ENCODE assay signal across 1 cellular context in the genomic region with DNA sequence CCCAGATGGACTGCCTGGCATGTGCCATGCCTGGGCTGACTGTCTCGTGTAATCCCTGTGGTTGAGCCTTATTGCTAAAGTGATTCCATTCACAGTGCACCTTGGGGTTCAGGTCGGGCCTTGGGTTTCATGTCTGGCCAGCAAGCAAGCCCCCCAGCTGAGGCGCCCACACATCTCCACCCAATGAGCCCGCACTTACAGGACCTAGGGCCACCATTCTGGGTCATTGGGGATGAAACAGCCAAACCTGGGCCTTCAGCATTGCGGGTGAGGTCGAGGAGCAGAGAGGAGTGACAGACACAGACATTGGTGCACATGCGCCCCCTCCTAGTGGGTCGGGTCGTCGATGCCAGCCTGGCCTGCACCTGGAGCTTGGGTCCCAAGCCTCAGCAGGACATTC.
TF ChIP-seq lines count a peak whose summit lies in the region.

No MANE protein-coding gene starts in this region.

TF ChIP-seq in H1, 55 proteins besides CTCF, POLR2A, EP300 and RAD21 (continued from another document):
- TF ChIP-seq, protein P1, sequence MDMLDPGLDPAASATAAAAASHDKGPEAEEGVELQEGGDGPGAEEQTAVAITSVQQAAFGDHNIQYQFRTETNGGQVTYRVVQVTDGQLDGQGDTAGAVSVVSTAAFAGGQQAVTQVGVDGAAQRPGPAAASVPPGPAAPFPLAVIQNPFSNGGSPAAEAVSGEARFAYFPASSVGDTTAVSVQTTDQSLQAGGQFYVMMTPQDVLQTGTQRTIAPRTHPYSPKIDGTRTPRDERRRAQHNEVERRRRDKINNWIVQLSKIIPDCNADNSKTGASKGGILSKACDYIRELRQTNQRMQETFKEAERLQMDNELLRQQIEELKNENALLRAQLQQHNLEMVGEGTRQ (IDR thresholded peaks at IDR 0.05; ENCODE audit: low read length) = no peak
- TF ChIP-seq SP1 (IDR thresholded peaks at IDR 0.05; ENCODE audit: low read depth, low read length) (no peak), CHD2 (IDR thresholded peaks at IDR 0.05; ENCODE audit: low read length) (no peak), CTBP2 (IDR thresholded peaks at IDR 0.05; ENCODE audit: borderline replicate concordance, insufficient read depth, insufficient read length, low read length) (no peak), EZH2 (IDR thresholded peaks at IDR 0.05; ENCODE audit: low read depth, low read length, severe bottlenecking) (no peak), JUND (IDR thresholded peaks at IDR 0.05; ENCODE audit: low read length) (no peak)
